In genomic region chr3:69739204-69740102, GRCh38 we compare ENCODE assay signal across 1 cellular context.
TF ChIP-seq lines count a peak whose summit lies in the region.

TSS of gene MITF (plus strand) at chr3:69739464. CDS start at chr3:69739598, 134 bp downstream.

TF ChIP-seq in GM12878, 131 proteins besides CTCF, POLR2A, EP300 and RAD21 (continued from another document):
- TF ChIP-seq SIX5 (IDR thresholded peaks at IDR 0.05; ENCODE audit: low read depth, low read length, severe bottlenecking) (peak; percentile 85), MTA2 (IDR thresholded peaks at IDR 0.05; ENCODE audit: low read depth) (no peak), EED (IDR thresholded peaks at IDR 0.05; ENCODE audit: low read depth) (no peak), SUPT20H (IDR thresholded peaks at IDR 0.05; ENCODE audit: borderline replicate concordance, control insufficient read depth, low read depth, low read length) (no peak), ZNF274 (IDR thresholded peaks at IDR 0.05; ENCODE audit: insufficient read depth, insufficient read length) (no peak), BRCA1 (IDR thresholded peaks at IDR 0.05; ENCODE audit: low read depth, low read length) (no peak), IRF5 (IDR thresholded peaks at IDR 0.05; ENCODE audit: borderline replicate concordance) (no peak), ESRRA (IDR thresholded peaks at IDR 0.05; ENCODE audit: low read length) (no peak), CBX3 (IDR thresholded peaks at IDR 0.05; ENCODE audit: borderline replicate concordance, low read depth) (no peak), CHD4 (IDR thresholded peaks at IDR 0.05) (no peak), HDGF (IDR thresholded peaks at IDR 0.05) (no peak), BCL3 (IDR thresholded peaks at IDR 0.05; ENCODE audit: borderline replicate concordance, insufficient read depth, low read depth, low read length, poor library complexity, severe bottlenecking) (no peak), ZNF687 (IDR thresholded peaks at IDR 0.05) (no peak), ZNF207 (IDR thresholded peaks at IDR 0.05; ENCODE audit: borderline replicate concordance) (no peak), JUNB (IDR thresholded peaks at IDR 0.05) (no peak), E2F4 (IDR thresholded peaks at IDR 0.05; ENCODE audit: low read depth, low read length) (no peak), NRF1 (conservative IDR thresholded peaks at IDR 0.05; ENCODE audit: low read depth, low read length) (no peak), SMC3 (IDR thresholded peaks at IDR 0.05; ENCODE audit: borderline replicate concordance, low read length) (no peak), RFX5 (IDR thresholded peaks at IDR 0.05; ENCODE audit: low read depth, low read length) (no peak), TCF7 (IDR thresholded peaks at IDR 0.05; ENCODE audit: borderline replicate concordance) (no peak), HSF1 (IDR thresholded peaks at IDR 0.05; ENCODE audit: low read depth, low read length) (no peak), TCF3 (IDR thresholded peaks at IDR 0.05; ENCODE audit: borderline replicate concordance, insufficient read depth, low read depth, low read length) (no peak), KDM1A (IDR thresholded peaks at IDR 0.05; ENCODE audit: borderline replicate concordance) (no peak), CBX5 (IDR thresholded peaks at IDR 0.05; ENCODE audit: low read depth) (no peak), NBN (IDR thresholded peaks at IDR 0.05) (no peak)
